Comparison of ENCODE assay signal across 8 cellular contexts in the genomic region with DNA sequence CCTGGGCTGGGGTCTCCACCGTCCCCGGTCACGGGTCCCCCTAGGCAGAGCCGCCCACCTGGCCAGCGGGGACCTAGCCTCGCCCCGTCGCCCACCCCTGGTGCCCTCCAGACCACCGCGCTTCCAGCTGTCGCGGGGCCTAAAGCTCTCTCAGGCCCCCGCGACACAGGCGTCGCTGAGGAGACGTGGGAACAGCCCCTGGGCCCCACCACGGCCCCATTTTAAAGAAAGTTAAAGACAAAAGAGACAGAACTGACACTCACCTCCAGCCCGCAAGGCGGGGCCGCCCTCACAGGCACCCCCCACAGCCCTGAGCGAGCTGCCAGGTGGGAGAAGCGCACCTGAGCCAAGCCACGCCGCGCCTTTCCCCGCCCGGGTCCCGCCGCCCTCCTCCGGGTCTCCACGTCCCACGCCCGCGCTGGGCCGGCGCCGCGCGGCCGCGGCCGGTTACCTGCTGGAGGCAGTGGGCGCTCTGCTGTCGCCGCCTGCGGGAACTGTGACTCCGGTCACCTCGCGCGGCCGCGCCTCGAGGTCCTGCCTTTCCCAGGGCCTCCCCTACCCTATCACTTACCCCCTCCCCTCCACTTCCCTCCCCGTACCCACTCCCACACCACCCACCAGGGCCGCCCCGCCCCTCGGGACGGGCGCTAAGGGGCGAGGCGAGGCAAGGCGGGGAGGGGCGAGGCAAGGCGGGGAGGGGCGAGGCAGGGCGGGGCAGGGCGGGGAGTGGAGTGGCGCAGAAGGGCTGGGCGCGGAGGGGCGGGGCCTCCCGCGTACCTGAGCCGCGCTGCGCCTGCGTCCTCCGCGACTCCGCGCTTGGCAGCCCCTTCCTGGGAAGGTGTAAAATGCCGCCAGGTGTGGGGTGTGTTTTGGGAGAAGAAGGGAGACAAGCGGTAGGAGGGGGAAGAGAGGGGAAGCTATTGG. TPM values are rescaled to one million over a fixed set of nuclear protein-coding genes. Genes with fewer than 3 reads are reported as not detected.
A peak's percentile ranks its signal among the peaks of the same experiment; 100 is the strongest.
DNase-seq lines count a peak whose midpoint lies in the region; ATAC-seq and TF ChIP-seq lines count a peak whose summit lies in the region.

No MANE protein-coding gene starts in this region.

- no peak overlapping the region for H2AFZ ChIP-seq in mesenchymal stem cell (ENCODE audit: low read depth, low read length)

- peak overlapping the region; percentile 81 for H3K27ac Mint-ChIP-seq in Caco-2 (ENCODE audit: unreplicated experiment)
- no peak overlapping the region for H3K27ac Mint-ChIP-seq in chondrocyte (ENCODE audit: unreplicated experiment)

- no peak overlapping the region for H2BK12ac ChIP-seq in mesenchymal stem cell (ENCODE audit: low read length in 2 of 2)

- POLR2A ChIA-PET in Caco-2 (lab: Charles Lee), result no interaction called here

- DNase-seq in Caco-2, result peak; percentile 90
- DNase-seq in NCI-H128 (lab: John Stamatoyannopoulos, UW; ENCODE audit: unreplicated experiment), result peak; percentile 77
- DNase-seq in activated CD4-positive, CD25-positive, alpha-beta regulatory T cell treated with anti-CD3 and anti-CD28 coated beads, Interleukin-2, amount 50 U/mL, for 16 hours (ENCODE audit: low read depth, low spot score), result peak; percentile 76
- peak; percentile 77 for DNase-seq in chondrocyte (ENCODE audit: low spot score)
- peak; percentile 4 for DNase-seq in mesenchymal stem cell
- peak; percentile 60 to 74 for DNase-seq in stimulated activated CD8-positive, alpha-beta memory T cell treated with anti-CD3 and anti-CD28 coated beads, Interleukin-15, amount 100 ng/mL, for 4 hours (ENCODE audit: low read depth in 2 of 2)
- no peak for DNase-seq in midbrain (lab: John Stamatoyannopoulos, UW)

- 2% methylated on average over 54 of the region's 84 CpGs for WGBS in mesenchymal stem cell

- H3K4me3 ChIP-seq in Caco-2 (ENCODE audit: low read depth, low read length), result peak overlapping the region; percentile 94
- peak overlapping the region; percentile 53 to 73 for H3K4me3 ChIP-seq in mesenchymal stem cell (ENCODE audit: insufficient read depth in 1 of 2, low read depth in 1 of 2, low read length in 2 of 2)

- H3K23ac ChIP-seq in mesenchymal stem cell (ENCODE audit: low read length in 2 of 2), result no peak overlapping the region

- no peaks in the 10 kb centered on the region for H3K9me3 Mint-ChIP-seq in Caco-2 (ENCODE audit: unreplicated experiment)
- H3K9me3 Mint-ChIP-seq in chondrocyte (ENCODE audit: low read depth), result no peaks in the 10 kb centered on the region

- BruUV-seq in Caco-2 (replicated peaks; lab: Mats Ljungman, UMichigan), result no TSS peak

- no peaks in the 10 kb centered on the region for H3K27me3 Mint-ChIP-seq in Caco-2 (ENCODE audit: insufficient read depth, unreplicated experiment)
- peaks cover 14% of the 10 kb centered on the region for H3K27me3 Mint-ChIP-seq in chondrocyte (ENCODE audit: low read depth)

- H2AK5ac ChIP-seq in mesenchymal stem cell (ENCODE audit: low read length, severe bottlenecking), result no peak overlapping the region

- H3K9me3 ChIP-seq in Caco-2 (no peaks in the 10 kb centered on the region), mesenchymal stem cell (ENCODE audit: control insufficient read depth, low read length) (no peaks in the 10 kb centered on the region)

- H3K4me1 ChIP-seq in Caco-2 (peaks cover 19% of the 10 kb centered on the region), mesenchymal stem cell (ENCODE audit: control insufficient read depth, insufficient read depth, low read depth, low read length) (peaks cover 10% of the 10 kb centered on the region)

- H2BK15ac ChIP-seq in mesenchymal stem cell (ENCODE audit: low read depth, poor library complexity, severe bottlenecking), result no peak overlapping the region

- H4K91ac ChIP-seq in mesenchymal stem cell (ENCODE audit: low read length), result no peak overlapping the region

- H3K4me3 Mint-ChIP-seq in Caco-2 (ENCODE audit: unreplicated experiment), result peak overlapping the region; percentile 90
- H3K4me3 Mint-ChIP-seq in chondrocyte (ENCODE audit: unreplicated experiment), result peak overlapping the region; percentile 74

- no peaks in the 10 kb centered on the region for H3K79me1 ChIP-seq in mesenchymal stem cell (replicated peaks; ENCODE audit: low read length, poor library complexity, severe bottlenecking)

- no peak overlapping the region for H2BK120ac ChIP-seq in mesenchymal stem cell (ENCODE audit: low read depth, low read length)

- peak; percentile 60 for ATAC-seq in GM21717 (IDR thresholded peaks at IDR 0.05; ENCODE audit: unreplicated experiment)

- H3K18ac ChIP-seq in mesenchymal stem cell (ENCODE audit: low read depth in 1 of 2, low read length in 2 of 2), result no peak overlapping the region

- H3K36me3 Mint-ChIP-seq in Caco-2 (ENCODE audit: insufficient read depth, unreplicated experiment), result no peaks in the 10 kb centered on the region
- H3K36me3 Mint-ChIP-seq in chondrocyte (ENCODE audit: low read depth), result peaks cover 12% of the 10 kb centered on the region

- no peak overlapping the region for H3K14ac ChIP-seq in mesenchymal stem cell (ENCODE audit: low read length in 2 of 2)

- H3K4ac ChIP-seq in mesenchymal stem cell (ENCODE audit: low read depth in 1 of 2, low read length in 2 of 2), result no peak overlapping the region

- H3K27me3 ChIP-seq in Caco-2 (replicated peaks; ENCODE audit: control insufficient read depth, insufficient read depth, low read length) (no peaks in the 10 kb centered on the region), mesenchymal stem cell (ENCODE audit: control insufficient read depth in 1 of 2, insufficient read depth in 1 of 2, low read length in 2 of 2) (peaks cover 29 to 53% of the 10 kb centered on the region in 2 experiments)

- H3K36me3 ChIP-seq in Caco-2 (ENCODE audit: control insufficient read depth, insufficient read depth, low read length), result no peaks in the 10 kb centered on the region; the same call in 1 of the 2 replicates
- no peaks in the 10 kb centered on the region for H3K36me3 ChIP-seq in mesenchymal stem cell (ENCODE audit: control insufficient read depth in 1 of 2, insufficient read depth in 2 of 2, low read depth in 1 of 2, low read length in 2 of 2)

- H3K27ac ChIP-seq in mesenchymal stem cell (ENCODE audit: low read length, poor library complexity, severe bottlenecking), result no peak overlapping the region

- CTCF ChIA-PET in Caco-2 (lab: Charles Lee), result no interaction called here

- no peak overlapping the region for H4K8ac ChIP-seq in mesenchymal stem cell (ENCODE audit: low read length)

- H3K4me1 Mint-ChIP-seq in Caco-2 (ENCODE audit: low read depth, unreplicated experiment) (peaks cover 9% of the 10 kb centered on the region), chondrocyte (ENCODE audit: low read depth) (peaks cover 16% of the 10 kb centered on the region)

- no peak overlapping the region for H2BK5ac ChIP-seq in mesenchymal stem cell (ENCODE audit: low read depth, low read length, poor library complexity, severe bottlenecking)

- intact Hi-C loops in Caco-2 (cut with micrococcal nuclease; ENCODE audit: unreplicated experiment), result loop anchor here (1.0 to 10.0 kb wide), 3 partner anchors 54 to 186 kb away; no protein-coding TSS in a partner anchor

- H3K9ac ChIP-seq in mesenchymal stem cell (ENCODE audit: low read length), result peak overlapping the region; percentile 36

- peak overlapping the region; percentile 86 for H3K4me2 ChIP-seq in mesenchymal stem cell (ENCODE audit: low read length, poor library complexity, severe bottlenecking)

- no peak for TF ChIP-seq CTCF in Caco-2 (IDR thresholded peaks at IDR 0.05; ENCODE audit: insufficient read depth in 1 of 2, low read depth in 1 of 2, low read length in 1 of 2, severe bottlenecking in 1 of 2, unreplicated experiment in 1 of 2)
- TF ChIP-seq CTCF in chondrocyte (IDR thresholded peaks at IDR 0.05), result peak; percentile 28

RNA-seq across cellular contexts. Expression of gene TC2N, which starts 31.2 kb away (rescaled TPM):
- 30.6 and 31.0 TPM in 2 replicates for total RNA-seq in Caco-2 (2022)
- 9.1 to 14.4 TPM (median 11.2 TPM) in 3 replicates for total RNA-seq in chondrocyte
- 0.07 TPM for polyA plus RNA-seq in mesenchymal stem cell (2013, experiment 1 of 2)
- polyA plus RNA-seq in mesenchymal stem cell (2013, experiment 2 of 2), result 0.05 TPM
